Comparison of ENCODE assay signal across 1 cellular context in genomic region chr19:44954649-44955499, GRCh38.
TF ChIP-seq lines count a peak whose summit lies in the region.

Gene CLPTM1 (plus strand): TSS chr19:44955380. CDS start chr19:44955396, 16 bp downstream.

TF ChIP-seq in K562, 482 proteins besides CTCF, POLR2A, EP300 and RAD21 (continued from another document and continues in another):
- TF ChIP-seq ZNF407 (IDR thresholded peaks at IDR 0.05; ENCODE audit: low read depth) (peak; percentile 100), ARID4B (CRISPR knock-in tag; IDR thresholded peaks at IDR 0.05) (peak; percentile 93), ZNF3 (CRISPR knock-in tag; IDR thresholded peaks at IDR 0.05) (no peak), CCNT2 (IDR thresholded peaks at IDR 0.05; ENCODE audit: borderline replicate concordance, extremely low read depth, insufficient read length, low read depth, low read length) (no peak), ZFP1 (CRISPR knock-in tag; IDR thresholded peaks at IDR 0.05) (no peak), ARNT (IDR thresholded peaks at IDR 0.05) (peak; percentile 89 to 96), TAL1 (IDR thresholded peaks at IDR 0.05) (peak; percentile 21), ZNF518B (CRISPR knock-in tag; IDR thresholded peaks at IDR 0.05) (no peak), RB1 (IDR thresholded peaks at IDR 0.05; ENCODE audit: low read depth) (0 out of 2 replicates have a peak, but pooled peaks have one; percentile 29), ZNF311 (CRISPR knock-in tag; IDR thresholded peaks at IDR 0.05) (no peak), MED1 (CRISPR knock-in tag; IDR thresholded peaks at IDR 0.05; ENCODE audit: borderline replicate concordance) (no peak), ZNF41 (CRISPR knock-in tag; conservative IDR thresholded peaks at IDR 0.05) (no peak), NELFE (IDR thresholded peaks at IDR 0.05; ENCODE audit: insufficient read depth, insufficient read length) (no peak), ETV5 (CRISPR knock-in tag; IDR thresholded peaks at IDR 0.05; ENCODE audit: low read depth) (peak; percentile 95), ZNF274 (IDR thresholded peaks at IDR 0.05; ENCODE audit: borderline replicate concordance, low read depth, low read length) (no peak), ARID3B (CRISPR knock-in tag; IDR thresholded peaks at IDR 0.05; ENCODE audit: borderline replicate concordance) (no peak), CHD1 (IDR thresholded peaks at IDR 0.05; ENCODE audit: low read length) (no peak), HEY1 (CRISPR knock-in tag; IDR thresholded peaks at IDR 0.05; ENCODE audit: borderline replicate concordance) (no peak), RBFOX2 (IDR thresholded peaks at IDR 0.05; ENCODE audit: low read depth, low read length) (peak; percentile 89), SOX6 (IDR thresholded peaks at IDR 0.05) (0 out of 2 replicates have a peak, but pooled peaks have one; percentile 28), GATA2 (CRISPR knock-in tag; IDR thresholded peaks at IDR 0.05) (no peak), MBD2 (IDR thresholded peaks at IDR 0.05; ENCODE audit: borderline replicate concordance, low read depth) (0 out of 2 replicates have a peak, but pooled peaks have one; percentile 10), NCOA2 (IDR thresholded peaks at IDR 0.05; ENCODE audit: partially characterized antibody in 2 of 2) (peak in 1 of 2 experiments; percentile 98), CHD4 (IDR thresholded peaks at IDR 0.05; ENCODE audit: insufficient read depth, insufficient replicate concordance, low read depth, low read length, poor library complexity, severe bottlenecking) (no peak), TRIM24 (IDR thresholded peaks at IDR 0.05) (peak in 1 of 2 experiments; percentile 95; a peak in 2 of 4 replicates), ZNF592 (IDR thresholded peaks at IDR 0.05) (no peak; the same call in 1 of the 2 replicates), ZBTB5 (IDR thresholded peaks at IDR 0.05) (no peak), ESRRA (IDR thresholded peaks at IDR 0.05; ENCODE audit: borderline replicate concordance, low read depth) (peak; percentile 46; the same call in 1 of the 2 replicates), RBM22 (IDR thresholded peaks at IDR 0.05; ENCODE audit: low read depth, low read length, poor library complexity, severe bottlenecking) (no peak), HDAC1 (IDR thresholded peaks at IDR 0.05) (peak in 1 of 2 experiments; percentile 95; a peak in 2 of 4 replicates), MEF2A (IDR thresholded peaks at IDR 0.05; ENCODE audit: control insufficient read depth, low read depth, low read length) (no peak)
